ENCODE assay signal across 26 cellular contexts in the genomic region with DNA sequence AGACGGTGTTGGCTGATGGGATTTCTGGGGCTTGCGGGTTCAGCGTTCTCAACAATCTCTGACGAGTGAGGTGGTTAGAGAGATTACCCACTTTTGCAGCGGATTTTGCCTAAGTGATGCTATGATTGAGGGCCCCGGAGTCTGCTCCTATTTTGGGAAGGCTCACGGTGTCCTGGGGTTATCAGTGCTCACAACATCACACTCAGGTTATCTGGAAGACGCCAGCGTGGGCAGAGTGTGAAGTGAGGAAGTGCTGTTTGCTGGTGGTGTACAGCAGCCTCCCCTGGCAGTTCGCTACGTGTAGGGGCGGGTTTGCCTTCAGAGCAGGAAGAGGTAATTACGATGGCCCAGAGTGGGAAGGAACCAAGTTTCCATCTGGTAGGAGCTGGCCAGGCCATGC.
DNase-seq lines count a peak whose midpoint lies in the region; ATAC-seq, FAIRE-seq and TF ChIP-seq lines count a peak whose summit lies in the region.
"Had no signal": no experiment of that assay in that cellular context is flagged by ENCODE, and none has a peak within 500 bp of the region (broad histone marks: within the 10 kb centered on the region; RNA-seq: fewer than 3 reads in every experiment).

No MANE protein-coding gene starts in this region.

- 94% methylated on average over 13 of the region's 13 CpGs; no CpG with 5 or more reads in 1 of the 2 experiments for WGBS in H1 (ENCODE audit: extremely low coverage in 1 of 2, insufficient coverage in 1 of 2, insufficient read length in 1 of 2, insufficient replicate concordance in 2 of 2, low coverage in 1 of 2, low lambda C conversion rate in 2 of 2, missing lambda C conversion rate in 1 of 2), 2 experiments
- no CpG with 5 or more reads among the region's 13 CpGs for WGBS in mesendoderm (ENCODE audit: extremely low coverage, insufficient coverage, low lambda C conversion rate)
- WGBS in lower leg skin, 2 donors, result 60 to 68% methylated on average over 13 of the region's 13 CpGs

- peak overlapping the region; percentile 79 for H4K91ac ChIP-seq in H1 (replicated peaks; ENCODE audit: insufficient read length, low read length)

- intact Hi-C loops in lower leg skin (cut with DNase I; ENCODE audit: low total_unique reads), result no loop called here

- peak; percentile 75 for ATAC-seq in DND-41 (ENCODE audit: insufficient read depth, low read depth)
- ATAC-seq: A549, HepG2, K562 had no signal

- H2BK15ac ChIP-seq in H1 (ENCODE audit: low read length), result peak overlapping the region; percentile 84; the same call in 1 of the 2 replicates
- no peak overlapping the region for H2BK15ac ChIP-seq in mesendoderm (replicated peaks; ENCODE audit: low read depth)

- H2AFZ ChIP-seq in DND-41 (ENCODE audit: low read depth, low read length) (peak overlapping the region; percentile 59), H1 (ENCODE audit: low read length) (no peak overlapping the region)

- no peak for TF ChIP-seq RAD21 in H1 (IDR thresholded peaks at IDR 0.05 in 1 of 2, conservative IDR thresholded peaks at IDR 0.05 in 1 of 2; ENCODE audit: low read depth in 2 of 2, low read length in 2 of 2)

- H4K5ac ChIP-seq in H1 (ENCODE audit: insufficient read length, low read depth, low read length) (no peak overlapping the region), mesendoderm (ENCODE audit: low read length) (no peak overlapping the region)

- H2BK5ac ChIP-seq in H1 (ENCODE audit: low read depth, low read length), result no peak overlapping the region
- no peak overlapping the region for H2BK5ac ChIP-seq in mesendoderm (ENCODE audit: low read length)

- H3K79me1 ChIP-seq in H1 (ENCODE audit: low read depth, low read length) (no peaks in the 10 kb centered on the region), mesendoderm (ENCODE audit: low read length) (no peaks in the 10 kb centered on the region)

- FAIRE-seq in H1 (lab: Jason Lieb, UNC) (no peak), RCC 7860 (lab: Jason Lieb, UNC) (no peak)
- FAIRE-seq: A549, HepG2, K562 had no signal

- H3K23me2 ChIP-seq in H1 (ENCODE audit: low read depth, low read length), result no peaks in the 10 kb centered on the region

- H3K9me3 ChIP-seq in BLaER1, result no peaks in the 10 kb centered on the region
- no peaks in the 10 kb centered on the region for H3K9me3 ChIP-seq in DND-41 (ENCODE audit: insufficient read depth, low read length, severe bottlenecking)
- no peaks in the 10 kb centered on the region for H3K9me3 ChIP-seq in H1 (ENCODE audit: insufficient read depth in 2 of 2, low read depth in 1 of 2, low read length in 1 of 2)
- H3K9me3 ChIP-seq: A549, HAP-1 had no signal

- CTCF ChIA-PET in H1 (lab: Charles Lee; ENCODE audit: partially characterized antibody), result interaction anchor here (0.6 to 0.9 kb wide), 4 partner anchors 15 to 391 kb away, joined by 3 read pairs; no protein-coding TSS in a partner anchor

- H4K20me1 ChIP-seq in BLaER1 (no peaks in the 10 kb centered on the region), DND-41 (ENCODE audit: insufficient read depth, low read length) (no peaks in the 10 kb centered on the region), H1 (replicated peaks in 1 of 2; ENCODE audit: control insufficient read depth in 1 of 2, insufficient read depth in 2 of 2, low read length in 2 of 2) (no peaks in the 10 kb centered on the region)

- peak overlapping the region; percentile 98 for H2BK20ac ChIP-seq in H1 (ENCODE audit: low read length)

- H3K4ac ChIP-seq in H1 (replicated peaks; ENCODE audit: insufficient read length, low read depth, low read length) (no peak overlapping the region), mesendoderm (ENCODE audit: low read depth, low read length) (no peak overlapping the region)

- H3K79me2 ChIP-seq in DND-41 (ENCODE audit: insufficient read depth, low read length), result no peaks in the 10 kb centered on the region
- no peaks in the 10 kb centered on the region for H3K79me2 ChIP-seq in H1 (ENCODE audit: control insufficient read depth in 1 of 2, insufficient read depth in 2 of 2, low read length in 2 of 2)
- no peaks in the 10 kb centered on the region for H3K79me2 ChIP-seq in mesendoderm (ENCODE audit: control insufficient read depth, insufficient read depth, low read length)

- H3K36me3 ChIP-seq in BLaER1 (no peaks in the 10 kb centered on the region), DND-41 (ENCODE audit: insufficient read depth, low read length) (no peaks in the 10 kb centered on the region), H1 (ENCODE audit: control insufficient read depth in 2 of 4, insufficient read depth in 4 of 4, low read length in 3 of 4) (no peaks in the 10 kb centered on the region), mesendoderm (ENCODE audit: control insufficient read depth, insufficient read depth, low read length) (no peaks in the 10 kb centered on the region)
- H3K36me3 ChIP-seq: HAP-1 had no signal

- peak overlapping the region; percentile 92; the same call in 1 of the 2 replicates for H2BK12ac ChIP-seq in H1 (ENCODE audit: low read depth, low read length)

- no peak overlapping the region for H3K14ac ChIP-seq in H1 (ENCODE audit: insufficient read length)

- no peaks in the 10 kb centered on the region for H3K27me3 ChIP-seq in BLaER1
- no peaks in the 10 kb centered on the region for H3K27me3 ChIP-seq in DND-41 (ENCODE audit: insufficient read depth, low read length, poor library complexity)
- H3K27me3 ChIP-seq in H1 (replicated peaks in 1 of 4; ENCODE audit: control insufficient read depth in 3 of 4, extremely low read depth in 1 of 4, insufficient read depth in 3 of 4, low read length in 3 of 4), result peaks cover 0 to 8% (median 0%) of the 10 kb centered on the region in 4 experiments; a peak in 2 of 7 replicates
- H3K27me3 ChIP-seq in mesendoderm (ENCODE audit: insufficient read depth, low read length, poor library complexity), result no peaks in the 10 kb centered on the region

- POLR2A ChIA-PET in H1 (lab: Charles Lee; ENCODE audit: partially characterized antibody), result no interaction called here

- H2BK120ac ChIP-seq in H1 (replicated peaks; ENCODE audit: low read depth, low read length) (no peak overlapping the region), mesendoderm (ENCODE audit: low read depth, low read length) (no peak overlapping the region)

- peak; percentile 77 for DNase-seq in DND-41
- no peak for DNase-seq in H1 (ENCODE audit: low read depth in 1 of 2, low spot score in 2 of 2)
- peak; percentile 60 for DNase-seq in mesendoderm
- DNase-seq in lower leg skin (ENCODE audit: low spot score in 2 of 2), result no peak
- no peak for DNase-seq in RCC 7860 (ENCODE audit: low spot score)
- no peak for DNase-seq in stimulated activated CD4-positive, alpha-beta T cell treated with anti-CD3 and anti-CD28 coated beads, Interleukin-4, amount 100 ng/mL, for 24 hours
- DNase-seq: Calu3; CD8-positive, alpha-beta memory T cell; DMS79 treated with DMSO at 0.1 percent for 48 hours; HFFc6; Kasumi-1; NCI-H1092 treated with DMSO at 0.1 percent for 48 hours; NCI-H1436; NCI-H187; NCI-H2081 treated with DMSO at 0.1 percent for 48 hours; NCI-H345; NCI-H526; SIG-M5; SW 1271 had no signal

- TF ChIP-seq CTCF in DND-41 (IDR thresholded peaks at IDR 0.05; ENCODE audit: borderline replicate concordance, extremely low read depth, low read length, poor library complexity, severe bottlenecking), result peak; percentile 34
- TF ChIP-seq CTCF in H1 (IDR thresholded peaks at IDR 0.05; ENCODE audit: control extremely low read depth in 1 of 3, insufficient read depth in 1 of 3, low read depth in 1 of 3, low read length in 3 of 3), result no peak
- TF ChIP-seq CTCF in lower leg skin (IDR thresholded peaks at IDR 0.05), result no peak

- no peak overlapping the region for H3K18ac ChIP-seq in H1 (ENCODE audit: extremely low read depth, low read length)
- no peak overlapping the region for H3K18ac ChIP-seq in mesendoderm (ENCODE audit: low read length)

- H2AK5ac ChIP-seq in H1 (ENCODE audit: low read depth, low read length) (no peak overlapping the region), mesendoderm (ENCODE audit: low read length) (no peak overlapping the region)

- peak overlapping the region; percentile 48; the same call in 1 of the 2 replicates for H3K27ac ChIP-seq in BLaER1
- H3K27ac ChIP-seq in DND-41 (ENCODE audit: low read length), result peak overlapping the region; percentile 96
- H3K27ac ChIP-seq in H1 (ENCODE audit: low read depth, low read length), result no peak overlapping the region
- H3K27ac ChIP-seq in mesendoderm (ENCODE audit: low read depth, low read length), result no peak overlapping the region
- H3K27ac ChIP-seq: A549, RWPE1, SK-N-MC had no signal

- H4K8ac ChIP-seq in H1 (ENCODE audit: extremely low read depth, insufficient read depth, low read length), result no peak overlapping the region
- H4K8ac ChIP-seq in mesendoderm (ENCODE audit: low read depth, low read length), result no peak overlapping the region

- no peak overlapping the region for H3K56ac ChIP-seq in H1 (replicated peaks; ENCODE audit: insufficient read length, low read depth, low read length)
- no peak overlapping the region for H3K56ac ChIP-seq in mesendoderm (ENCODE audit: low read length)

- TF ChIP-seq EP300 in H1 (IDR thresholded peaks at IDR 0.05; ENCODE audit: borderline replicate concordance in 1 of 2, low read depth in 2 of 2, low read length in 2 of 2), result no peak

- H3K9ac ChIP-seq in BLaER1 (no peak overlapping the region), DND-41 (ENCODE audit: low read depth, low read length) (peak overlapping the region; percentile 51), H1 (replicated peaks in 1 of 4; ENCODE audit: extremely low read depth in 1 of 4, low read depth in 3 of 4, low read length in 3 of 4) (no peak overlapping the region), mesendoderm (ENCODE audit: low read length) (no peak overlapping the region)

- H3K23ac ChIP-seq in H1 (ENCODE audit: insufficient read length) (no peak overlapping the region), mesendoderm (ENCODE audit: low read length) (no peak overlapping the region)

- peaks cover 37% of the 10 kb centered on the region for H3K4me1 ChIP-seq in BLaER1
- H3K4me1 ChIP-seq in DND-41 (ENCODE audit: insufficient read depth, low read length), result peaks cover 59% of the 10 kb centered on the region
- H3K4me1 ChIP-seq in H1 (replicated peaks in 1 of 4; ENCODE audit: control insufficient read depth in 3 of 4, insufficient read depth in 4 of 4, low read length in 3 of 4), result no peaks in the 10 kb centered on the region; a peak in 1 of 7 replicates
- no peaks in the 10 kb centered on the region for H3K4me1 ChIP-seq in mesendoderm (ENCODE audit: control insufficient read depth, low read depth, low read length)
- H3K4me1 ChIP-seq: A549, HAP-1 had no signal

- H3K4me3 ChIP-seq in BLaER1, result no peak overlapping the region
- peak overlapping the region in 1 of 2 experiments; percentile 30; a peak in 2 of 4 replicates for H3K4me3 ChIP-seq in DND-41 (ENCODE audit: low read depth in 1 of 2, low read length in 2 of 2)
- H3K4me3 ChIP-seq in H1 (ENCODE audit: extremely low read depth in 1 of 4, insufficient read depth in 2 of 4, low read depth in 3 of 4, low read length in 4 of 4), result no peak overlapping the region
- no peak overlapping the region for H3K4me3 ChIP-seq in mesendoderm (ENCODE audit: low read length)
- H3K4me3 ChIP-seq in lower leg skin (ENCODE audit: low read depth, poor library complexity, severe bottlenecking), result no peak overlapping the region
- H3K4me3 ChIP-seq: A549, HAP-1, K562, SK-N-MC had no signal

- H3K4me2 ChIP-seq in BLaER1, result peak overlapping the region; percentile 49
- peak overlapping the region; percentile 41 for H3K4me2 ChIP-seq in DND-41 (ENCODE audit: insufficient read depth, low read length)
- H3K4me2 ChIP-seq in H1 (ENCODE audit: insufficient read depth in 1 of 2, low read depth in 2 of 2, low read length in 2 of 2), result no peak overlapping the region
- H3K4me2 ChIP-seq in mesendoderm (ENCODE audit: low read length), result no peak overlapping the region
- H3K4me2 ChIP-seq: A549 had no signal

- TF ChIP-seq POLR2A in H1 (IDR thresholded peaks at IDR 0.05; ENCODE audit: control extremely low read depth in 1 of 2, low read depth in 2 of 2, low read length in 2 of 2) (no peak), lower leg skin (IDR thresholded peaks at IDR 0.05) (no peak)

Comparison
In these comparisons a context has a peak if more than half of its experiments do, and no peak if none do; other contexts are left out.
1. H3K27ac ChIP-seq: peak in BLaER1 (single experiment) and DND-41 (single experiment); none in H1 (single experiment) and mesendoderm (single experiment).
2. H3K4me2 ChIP-seq: peak in BLaER1 (single experiment) and DND-41 (single experiment); none in H1 (0 of 2) and mesendoderm (single experiment).
3. DNase-seq: peak in DND-41 (single experiment) and mesendoderm (single experiment); none in H1 (0 of 2), lower leg skin (0 of 2), RCC 7860 (single experiment) and stimulated activated CD4-positive, alpha-beta T cell treated with anti-CD3 and anti-CD28 coated beads, Interleukin-4, amount 100 ng/mL, for 24 hours (single experiment).